8 cellular contexts compared by ENCODE assay signal in the genomic region with DNA sequence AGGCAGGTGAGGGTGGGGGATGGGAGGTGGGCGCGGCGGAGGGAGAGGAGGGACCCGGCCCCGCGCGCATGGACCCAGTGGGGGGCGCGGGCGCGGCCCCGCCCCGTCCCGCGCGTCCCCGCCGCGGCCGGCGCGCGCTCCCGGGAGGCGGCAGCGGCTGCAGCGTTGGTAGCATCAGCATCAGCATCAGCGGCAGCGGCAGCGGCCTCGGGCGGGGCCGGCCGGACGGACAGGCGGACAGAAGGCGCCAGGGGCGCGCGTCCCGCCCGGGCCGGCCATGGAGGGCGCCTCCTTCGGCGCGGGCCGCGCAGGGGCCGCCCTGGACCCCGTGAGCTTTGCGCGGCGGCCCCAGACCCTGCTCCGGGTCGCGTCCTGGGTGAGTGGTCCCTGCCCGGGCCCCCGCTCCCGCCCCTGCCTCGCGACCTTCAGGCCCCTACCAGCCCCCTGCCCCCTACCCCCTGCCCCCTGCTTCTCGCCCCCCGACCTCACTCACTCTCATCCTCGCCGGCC. TPM values are rescaled to one million over a fixed set of nuclear protein-coding genes. Genes with fewer than 3 reads are reported as not detected.
A peak's percentile ranks its signal among the peaks of the same experiment; 100 is the strongest.
DNase-seq lines count a peak whose midpoint lies in the region; TF ChIP-seq lines count a peak whose summit lies in the region.

A gene with protein sequence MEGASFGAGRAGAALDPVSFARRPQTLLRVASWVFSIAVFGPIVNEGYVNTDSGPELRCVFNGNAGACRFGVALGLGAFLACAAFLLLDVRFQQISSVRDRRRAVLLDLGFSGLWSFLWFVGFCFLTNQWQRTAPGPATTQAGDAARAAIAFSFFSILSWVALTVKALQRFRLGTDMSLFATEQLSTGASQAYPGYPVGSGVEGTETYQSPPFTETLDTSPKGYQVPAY (plus strand): TSS at position 145 of the 510 bp plus-strand sequence. CDS start 133 bp downstream, at position 278.

- no peaks in the 10 kb centered on the region for H4K20me1 ChIP-seq in MM.1S (ENCODE audit: insufficient read depth, low read length)

- intact Hi-C loops in dorsolateral prefrontal cortex (cut with DNase I) (no loop called here), sigmoid colon (cut with DNase I) (no loop called here)

- H3K27ac ChIP-seq in MM.1S (ENCODE audit: low read length) (no peak within 1 kb of the TSS), dorsolateral prefrontal cortex (peak within 1 kb of the TSS in 46 of 59 donors; percentile 10 to 87 (median 67)), sigmoid colon (no peak within 1 kb of the TSS)

- H3K27me3 Mint-ChIP-seq in osteocyte (ENCODE audit: unreplicated experiment) = peaks cover 10% of the 10 kb centered on the region

- H2AFZ ChIP-seq in MM.1S (ENCODE audit: low read length) = peak within 1 kb of the TSS; percentile 84

- H3K4me2 ChIP-seq in MM.1S (ENCODE audit: low read depth, low read length) = peak within 1 kb of the TSS; percentile 99

- H3K9me3 ChIP-seq in MM.1S (replicated peaks; ENCODE audit: insufficient read depth, low read length) (no peaks in the 10 kb centered on the region), sigmoid colon (no peaks in the 10 kb centered on the region)

- peaks cover 26% of the 10 kb centered on the region for H3K4me1 ChIP-seq in MM.1S (ENCODE audit: low read length)
- H3K4me1 ChIP-seq in sigmoid colon = peaks cover 0 to 40% (median 34%) of the 10 kb centered on the region in 4 donors

- peaks cover 17% of the 10 kb centered on the region for H3F3A ChIP-seq in MM.1S (ENCODE audit: insufficient read depth, low read length)

- H3K79me2 ChIP-seq in MM.1S (ENCODE audit: low read length) = peaks cover 11% of the 10 kb centered on the region

- H3K27me3 ChIP-seq in MM.1S (replicated peaks; ENCODE audit: insufficient read depth, low read length) (peaks cover 8% of the 10 kb centered on the region), dorsolateral prefrontal cortex (peaks cover 0 to 18% (median 4%) of the 10 kb centered on the region in 45 donors), sigmoid colon (peaks cover 37 to 50% (median 49%) of the 10 kb centered on the region in 3 donors)

- peaks cover 9% of the 10 kb centered on the region for H3K36me3 Mint-ChIP-seq in osteocyte (ENCODE audit: unreplicated experiment)

- DNase-seq in DMS53 treated with DMSO at 0.1 percent for 48 hours (lab: John Stamatoyannopoulos, UW; ENCODE audit: unreplicated experiment) (peak; percentile 13), MM.1S (no peak), dorsolateral prefrontal cortex (peak in 1 of 10 donors; percentile 52), osteocyte (ENCODE audit: extremely low spot score, unreplicated experiment) (no peak), cerebellar nuclear complex (lab: John Stamatoyannopoulos, UW) (no peak), AML-193 (lab: John Stamatoyannopoulos, UW) (no peak), sigmoid colon (no peak)
- no peak for DNase-seq in stimulated activated CD4-positive, alpha-beta T cell treated with anti-CD3 and anti-CD28 coated beads, Interleukin-4, amount 100 ng/mL, for 4 hours

- peak within 1 kb of the TSS; percentile 55; the same call in 1 of the 2 replicates for H3K9ac ChIP-seq in MM.1S (ENCODE audit: low read length)

- H3K4me1 Mint-ChIP-seq in osteocyte (ENCODE audit: unreplicated experiment) = peaks cover 11% of the 10 kb centered on the region

- WGBS in sigmoid colon, 2 donors = 1 to 2% methylated on average over 66 of the region's 66 CpGs

- H3K27ac Mint-ChIP-seq in osteocyte (ENCODE audit: unreplicated experiment) = no peak within 1 kb of the TSS

- 0 out of 2 replicates have a peak, but pooled peaks cover 4% of the 10 kb centered on the region for H3K36me3 ChIP-seq in MM.1S (replicated peaks; ENCODE audit: insufficient read depth, low read length)
- H3K36me3 ChIP-seq in sigmoid colon = peaks cover 6 to 17% (median 10%) of the 10 kb centered on the region in 4 donors

- H3K4me3 Mint-ChIP-seq in osteocyte (ENCODE audit: unreplicated experiment) = peak within 1 kb of the TSS; percentile 14

- no peak for TF ChIP-seq CTCF in MM.1S (IDR thresholded peaks at IDR 0.05; ENCODE audit: low read length)
- TF ChIP-seq CTCF in dorsolateral prefrontal cortex (IDR thresholded peaks at IDR 0.05 in 54 of 56, conservative IDR thresholded peaks at IDR 0.05 in 2 of 56; ENCODE audit: low read depth in 1 of 56, partially characterized antibody in 56 of 56) = no peak
- no peak for TF ChIP-seq CTCF in osteocyte (IDR thresholded peaks at IDR 0.05)
- no peak for TF ChIP-seq CTCF in sigmoid colon (IDR thresholded peaks at IDR 0.05)

- no peak for TF ChIP-seq POLR2A in sigmoid colon (IDR thresholded peaks at IDR 0.05)

- no peaks in the 10 kb centered on the region for H3K9me3 Mint-ChIP-seq in osteocyte (ENCODE audit: unreplicated experiment)

- no peak for TF ChIP-seq EP300 in sigmoid colon (IDR thresholded peaks at IDR 0.05)

- no peaks in the 10 kb centered on the region for H3K9me2 ChIP-seq in MM.1S (replicated peaks; ENCODE audit: insufficient read depth, low read length)

- H3K4me3 ChIP-seq in MM.1S (ENCODE audit: low read length) (peak within 1 kb of the TSS; percentile 70), dorsolateral prefrontal cortex (peak within 1 kb of the TSS; percentile 23 to 73 (median 61)), sigmoid colon (no peak within 1 kb of the TSS)

RNA-seq across cellular contexts. Expression of the gene that starts here (rescaled TPM):
- total RNA-seq in dorsolateral prefrontal cortex (100 to 1,000 TPM in 115 of 120 experiments, 10 to 100 TPM in 5; 51.9 to 210 (median 145) TPM), osteocyte (0.57 and 0.91 TPM in 2 replicates), sigmoid colon (1 to 10 TPM in 3 of 4 donors, under 1 TPM in 1; 0.82 to 8.3 (median 6.3) TPM)
- 1 to 10 TPM in 2 of 3 donors, under 1 TPM in 1; 0.60 to 4.0 (median 1.2) TPM for polyA plus RNA-seq in sigmoid colon

Comparison
In these comparisons a context has a peak if more than half of its experiments do, and no peak if none do; other contexts are left out.
1. RNA of the gene that starts here (total RNA-seq): 51.9 to 210 TPM in dorsolateral prefrontal cortex; 0.82 to 8.3 TPM in sigmoid colon and 0.57 to 0.91 TPM in osteocyte; every median in the first group is over 4 times any median in the second.
2. H3K27ac ChIP-seq: peak in dorsolateral prefrontal cortex (46 of 59); none in MM.1S (single experiment) and sigmoid colon (0 of 4).
3. H3K4me3 ChIP-seq: peak in MM.1S (single experiment) and dorsolateral prefrontal cortex (59 of 59); none in sigmoid colon (0 of 4).